ENCODE assay signal across 8 cellular contexts in the genomic region with DNA sequence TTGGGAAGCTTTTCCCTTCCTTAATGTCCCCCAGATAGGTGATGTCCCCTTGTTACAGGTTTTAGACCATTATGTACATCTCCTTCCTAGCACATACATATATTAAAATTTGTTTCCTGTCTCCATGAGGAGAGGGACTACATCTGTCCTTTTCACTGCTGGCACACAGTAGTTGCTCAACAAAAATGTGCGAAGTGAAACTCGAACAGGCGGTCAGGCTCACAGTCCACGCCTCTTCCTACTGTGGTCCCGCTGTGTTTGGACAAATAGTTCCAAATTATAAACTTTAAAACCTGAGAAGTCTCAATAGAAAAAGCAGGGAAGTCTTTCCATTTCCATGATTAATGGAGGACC. TPM values are rescaled to one million over a fixed set of nuclear protein-coding genes. Genes with fewer than 3 reads are reported as not detected.
A peak's percentile ranks its signal among the peaks of the same experiment; 100 is the strongest.
DNase-seq lines count a peak whose midpoint lies in the region; ATAC-seq and TF ChIP-seq lines count a peak whose summit lies in the region.
"Had no signal": no experiment of that assay in that cellular context is flagged by ENCODE, and none has a peak within 500 bp of the region (broad histone marks: within the 10 kb centered on the region; RNA-seq: fewer than 3 reads in every experiment).

No MANE protein-coding gene starts in this region.

- peaks cover 40% of the 10 kb centered on the region for H3K27me3 Mint-ChIP-seq in T-helper 17 cell

- H3K4me1 Mint-ChIP-seq in T-helper 17 cell: peaks cover 16% of the 10 kb centered on the region

- DNase-seq in T-helper 17 cell (no peak), foreskin fibroblast (no peak), NCI-H774 (lab: John Stamatoyannopoulos, UW) (no peak)
- DNase-seq: foreskin keratinocyte had no signal

- H3K27ac ChIP-seq in HEK293 (ENCODE audit: extremely low read depth, low read depth, low read length) (no peak overlapping the region), skin epidermis (peak overlapping the region in 1 of 21 experiments; percentile 70)
- H3K27ac ChIP-seq: foreskin keratinocyte had no signal

- no peak for ATAC-seq in T-helper 17 cell
- ATAC-seq in HG03139 (IDR thresholded peaks at IDR 0.05; ENCODE audit: unreplicated experiment): no peak
- no peak for ATAC-seq in GM21825 (IDR thresholded peaks at IDR 0.05; ENCODE audit: unreplicated experiment)

- no peaks in the 10 kb centered on the region for H3K36me3 ChIP-seq in HEK293 (ENCODE audit: control insufficient read depth in 2 of 2, insufficient read depth in 1 of 2, low read length in 2 of 2)

- CTCF ChIA-PET in HEK293 (lab: Yijun Ruan, JAX): no interaction called here

- H3K36me3 Mint-ChIP-seq in T-helper 17 cell (ENCODE audit: low read depth): no peaks in the 10 kb centered on the region

- H3K4me3 Mint-ChIP-seq in T-helper 17 cell: peak overlapping the region; percentile 82

- H3K9me3 ChIP-seq in HEK293 (ENCODE audit: control insufficient read depth, insufficient read depth, low read depth, low read length): no peaks in the 10 kb centered on the region
- H3K9me3 ChIP-seq in T-helper 17 cell (ENCODE audit: control insufficient read depth, low read length, poor library complexity, severe bottlenecking): no peaks in the 10 kb centered on the region

- POLR2A ChIA-PET in HEK293 (lab: Yijun Ruan, JAX): no interaction called here

- TF ChIP-seq CTCF in HEK293 (tag by site-specific recombination; IDR thresholded peaks at IDR 0.05) (no peak), foreskin fibroblast (IDR thresholded peaks at IDR 0.05; ENCODE audit: low read depth, low read length) (no peak)

- H3K4me1 ChIP-seq in HEK293 (ENCODE audit: control insufficient read depth, insufficient read depth, low read length): peaks cover 6% of the 10 kb centered on the region
- H3K4me1 ChIP-seq: foreskin keratinocyte had no signal

- no peak overlapping the region for H3K27ac Mint-ChIP-seq in T-helper 17 cell

- H3K4me3 ChIP-seq in HEK293 (ENCODE audit: low read depth, low read length): no peak overlapping the region
- peak overlapping the region; percentile 54 to 56 for H3K4me3 ChIP-seq in foreskin fibroblast (ENCODE audit: low read depth in 1 of 2, low read length in 2 of 2)
- peak overlapping the region; percentile 51 to 61 (median 57) for H3K4me3 ChIP-seq in skin epidermis

TF ChIP-seq in HEK293, 187 proteins besides CTCF, POLR2A, EP300 and RAD21:
- peak; percentile 59; the same call in 1 of the 2 replicates for TF ChIP-seq ZNF664 (tag by site-specific recombination; IDR thresholded peaks at IDR 0.05)
- TF ChIP-seq SP2 (tag by site-specific recombination; IDR thresholded peaks at IDR 0.05): no peak

RNA-seq across cellular contexts. Expression of a gene that starts 1.2 kb away (rescaled TPM):
- total RNA-seq in T-helper 17 cell: 1 to 10 TPM; 3.9 to 4.9 TPM
- total RNA-seq: foreskin keratinocyte had no signal
